13 cellular contexts compared by ENCODE assay signal in genomic region chr1:40886318-40887011, GRCh38.
"Had no signal": no experiment of that assay in that cellular context is flagged by ENCODE, and none has a peak within 500 bp of the region (broad histone marks: within the 10 kb centered on the region; RNA-seq: fewer than 3 reads in every experiment).

No MANE protein-coding gene starts in this region.

- H3K36me3 Mint-ChIP-seq: mesothelial cell of epicardium; stimulated activated memory B cell treated with anti-CD40 and anti-IgM and Interleukin-4, amounts not matched to agents 10 μg/mL and 1 μg/mL and 100 μg/mL, for 72 hours had no signal

- H3K27ac ChIP-seq: hepatocyte, parathyroid adenoma, tibial nerve had no signal

- H2AFZ ChIP-seq: hepatocyte, parathyroid adenoma had no signal

- DNase-seq: activated CD4-positive, alpha-beta T cell treated with anti-CD3 and anti-CD28 coated beads, Interleukin-2, amount 50 U/mL, for 4 hours; activated effector memory CD4-positive, alpha-beta T cell treated with anti-CD3 and anti-CD28 coated beads, Interleukin-2, amount 50 U/mL, for 16 hours; activated T-cell treated with anti-CD3 and anti-CD28 coated beads, Interleukin-2, amount 50 U/mL, for 1 hour; anterior cingulate cortex had no signal

- ATAC-seq: activated CD4-positive, CD25-positive, alpha-beta regulatory T cell treated with anti-CD3 and anti-CD28 coated beads, Interleukin-2, amount 50 U/mL, for 24 hours; activated naive CD4-positive, alpha-beta T cell treated with anti-CD3 and anti-CD28 coated beads, Interleukin-2, amount 50 U/mL, for 72 hours; SK-N-SH treated with all-trans-retinoic acid at 6 μM for 48 hours; stimulated activated memory B cell treated with anti-CD40 and anti-IgM and Interleukin-4, amounts not matched to agents 10 μg/mL and 1 μg/mL and 100 μg/mL, for 72 hours had no signal

- H3K36me3 ChIP-seq: tibial nerve had no signal

- H3K4me3 Mint-ChIP-seq: mesothelial cell of epicardium; stimulated activated memory B cell treated with anti-CD40 and anti-IgM and Interleukin-4, amounts not matched to agents 10 μg/mL and 1 μg/mL and 100 μg/mL, for 72 hours; T-helper 1 cell treated with Interleukin-12 subunit alpha and Interleukin-12 subunit beta and Interleukin-4 antibody, amounts not matched to agents 30 μg/mL and 1 μg/mL, for 36 hours had no signal

- H3K4me1 ChIP-seq: parathyroid adenoma had no signal

- H3K9ac ChIP-seq: parathyroid adenoma had no signal

- H3K9me3 Mint-ChIP-seq: activated naive CD4-positive, alpha-beta T cell treated with anti-CD3 and anti-CD28 coated beads, Interleukin-2, amount 50 U/mL, for 72 hours; mesothelial cell of epicardium; T-helper 1 cell treated with Interleukin-12 subunit alpha and Interleukin-12 subunit beta and Interleukin-4 antibody, amounts not matched to agents 30 μg/mL and 1 μg/mL, for 36 hours had no signal

- H3K27ac Mint-ChIP-seq: activated naive CD4-positive, alpha-beta T cell treated with anti-CD3 and anti-CD28 coated beads, Interleukin-2, amount 50 U/mL, for 72 hours; mesothelial cell of epicardium; stimulated activated memory B cell treated with anti-CD40 and anti-IgM and Interleukin-4, amounts not matched to agents 10 μg/mL and 1 μg/mL and 100 μg/mL, for 72 hours; T-helper 1 cell treated with Interleukin-12 subunit alpha and Interleukin-12 subunit beta and Interleukin-4 antibody, amounts not matched to agents 30 μg/mL and 1 μg/mL, for 36 hours had no signal

- H3K9me3 ChIP-seq: tibial nerve had no signal

- H3K4me2 ChIP-seq: hepatocyte had no signal

- H3K4me3 ChIP-seq: hepatocyte, tibial nerve had no signal

- H3K79me2 ChIP-seq: hepatocyte, parathyroid adenoma had no signal
